Comparison of ENCODE assay signal across 8 cellular contexts in the genomic region with DNA sequence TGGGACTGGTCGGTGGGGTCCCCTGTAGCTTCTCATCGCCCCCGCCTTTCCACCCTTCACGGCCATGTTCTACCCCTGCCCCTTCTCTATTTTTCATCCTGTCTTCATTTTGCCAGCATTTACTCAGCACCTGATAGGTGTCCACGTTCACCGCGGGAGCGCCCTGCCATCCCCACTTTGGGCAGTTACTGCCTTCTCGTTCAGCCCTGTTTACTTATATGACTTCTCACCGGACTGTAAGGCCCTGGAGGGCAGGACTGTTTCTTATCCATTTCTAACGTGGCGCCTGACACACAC. TPM values are rescaled to one million over a fixed set of nuclear protein-coding genes. Genes with fewer than 3 reads are reported as not detected.
A peak's percentile ranks its signal among the peaks of the same experiment; 100 is the strongest.
DNase-seq lines count a peak whose midpoint lies in the region; ATAC-seq, FAIRE-seq and TF ChIP-seq lines count a peak whose summit lies in the region.

No MANE protein-coding gene starts in this region.

- intact Hi-C loops in dendritic cell treated with granulocyte-macrophage colony-stimulating factor and Interleukin-4, amounts not matched to agents 40 ng/mL and 50 ng/mL, for 4 days (cut with micrococcal nuclease) = loop anchor here (1.0 kb wide), 1 partner anchor 39 kb away; a partner anchor contains a TSS

- H3K4me3 ChIP-seq in LNCaP clone FGC (ENCODE audit: low read depth, low read length) = peak overlapping the region; percentile 97

- H3K4me1 Mint-ChIP-seq in dendritic cell treated with granulocyte-macrophage colony-stimulating factor and Interleukin-4, amounts not matched to agents 40 ng/mL and 50 ng/mL, for 4 days (ENCODE audit: low read depth) = peaks cover 68% of the 10 kb centered on the region
- H3K4me1 Mint-ChIP-seq in nephron = peaks cover 18% of the 10 kb centered on the region

- no peaks in the 10 kb centered on the region for H3K27me3 Mint-ChIP-seq in dendritic cell treated with granulocyte-macrophage colony-stimulating factor and Interleukin-4, amounts not matched to agents 40 ng/mL and 50 ng/mL, for 4 days
- H3K27me3 Mint-ChIP-seq in nephron (ENCODE audit: low read depth) = no peaks in the 10 kb centered on the region

- no peak for TF ChIP-seq CTCF in C4-2B (conservative IDR thresholded peaks at IDR 0.05)
- no peak for TF ChIP-seq CTCF in LNCaP clone FGC (IDR thresholded peaks at IDR 0.05; ENCODE audit: control insufficient read depth, extremely low read depth, insufficient read depth)
- TF ChIP-seq CTCF in nephron (IDR thresholded peaks at IDR 0.05; ENCODE audit: unreplicated experiment in 3 of 3) = no peak

- H3K36me3 Mint-ChIP-seq in dendritic cell treated with granulocyte-macrophage colony-stimulating factor and Interleukin-4, amounts not matched to agents 40 ng/mL and 50 ng/mL, for 4 days (ENCODE audit: low read depth) = peaks cover 64% of the 10 kb centered on the region
- peaks cover 26% of the 10 kb centered on the region for H3K36me3 Mint-ChIP-seq in nephron (ENCODE audit: low read depth)

- H3K9me3 Mint-ChIP-seq in dendritic cell treated with granulocyte-macrophage colony-stimulating factor and Interleukin-4, amounts not matched to agents 40 ng/mL and 50 ng/mL, for 4 days = no peaks in the 10 kb centered on the region
- no peaks in the 10 kb centered on the region for H3K9me3 Mint-ChIP-seq in nephron

- DNase-seq in LNCaP clone FGC (ENCODE audit: low read depth) (no peak), ureter (ENCODE audit: low spot score) (no peak), frontal cortex (ENCODE audit: low spot score in 2 of 2) (no peak), superior temporal gyrus (ENCODE audit: extremely low spot score) (no peak)

- peak overlapping the region; percentile 94 for H3K27ac ChIP-seq in C4-2B

- FAIRE-seq in frontal cortex (lab: Jason Lieb, UNC) = no peak

- peak overlapping the region; percentile 94 for H3K4me3 Mint-ChIP-seq in dendritic cell treated with granulocyte-macrophage colony-stimulating factor and Interleukin-4, amounts not matched to agents 40 ng/mL and 50 ng/mL, for 4 days
- peak overlapping the region; percentile 97 to 99 (median 99) for H3K4me3 Mint-ChIP-seq in nephron

- peak overlapping the region; percentile 97 for H3K27ac Mint-ChIP-seq in dendritic cell treated with granulocyte-macrophage colony-stimulating factor and Interleukin-4, amounts not matched to agents 40 ng/mL and 50 ng/mL, for 4 days
- H3K27ac Mint-ChIP-seq in nephron = peak overlapping the region; percentile 29 to 96 (median 81)

- no peak for ATAC-seq in HG02852 (IDR thresholded peaks at IDR 0.05; ENCODE audit: unreplicated experiment)

RNA-seq across cellular contexts. Expression of a gene that starts 0.4 kb away (rescaled TPM):
- total RNA-seq in ureter = 116 TPM
- 42.0 TPM for total RNA-seq in frontal cortex

RNA-seq across cellular contexts. Expression of a gene that starts 38.7 kb away (rescaled TPM):
- total RNA-seq in ureter = 28.0 TPM
- 31.8 TPM for total RNA-seq in frontal cortex

RNA-seq across cellular contexts. Expression of a gene that starts 46.1 kb away (rescaled TPM):
- 54.5 TPM for total RNA-seq in ureter
- total RNA-seq in frontal cortex = 15.5 TPM

RNA-seq across cellular contexts. Expression of a gene that starts 54.4 kb away (rescaled TPM):
- total RNA-seq in ureter = 36.6 TPM
- 20.0 TPM for total RNA-seq in frontal cortex
